18 cellular contexts compared by ENCODE assay signal in genomic region chr1:87513971-87514660, GRCh38.
"Had no signal": no experiment of that assay in that cellular context is flagged by ENCODE, and none has a peak within 500 bp of the region (broad histone marks: within the 10 kb centered on the region; RNA-seq: fewer than 3 reads in every experiment).

No MANE protein-coding gene starts in this region.

- H3K4me1 Mint-ChIP-seq: activated naive CD4-positive, alpha-beta T cell treated with anti-CD3 and anti-CD28 coated beads, Interleukin-2, amount 50 U/mL, for 24 hours; activated T-helper 17 cell treated with anti-CD3 and anti-CD28 coated beads, Interleukin-2, amount 50 U/mL, for 72 hours; immature natural killer cell; memory B cell; T-cell had no signal

- H2AFZ ChIP-seq: parathyroid adenoma had no signal

- H3K27ac Mint-ChIP-seq: activated CD4-positive, alpha-beta T cell treated with anti-CD3 and anti-CD28 coated beads, Interleukin-2, amount 10 ng/mL, durations not matched to agents 24 days and 14 days; activated naive CD4-positive, alpha-beta T cell treated with anti-CD3 and anti-CD28 coated beads, Interleukin-2, amount 50 U/mL, for 24 hours; activated T-helper 17 cell treated with anti-CD3 and anti-CD28 coated beads, Interleukin-2, amount 50 U/mL, for 72 hours; brain; dendritic cell treated with granulocyte-macrophage colony-stimulating factor and Interleukin-4, amounts not matched to agents 40 ng/mL and 50 ng/mL, for 4 days; effector memory CD8-positive, alpha-beta T cell; immature natural killer cell; memory B cell; T-cell had no signal

- ATAC-seq: activated T-helper 17 cell treated with anti-CD3 and anti-CD28 coated beads, Interleukin-2, amount 50 U/mL, for 72 hours; effector memory CD8-positive, alpha-beta T cell; left lobe of liver; T-cell had no signal

- H3K9ac ChIP-seq: parathyroid adenoma had no signal

- H3K79me2 ChIP-seq: parathyroid adenoma had no signal

- H3K4me3 Mint-ChIP-seq: activated CD4-positive, alpha-beta T cell treated with anti-CD3 and anti-CD28 coated beads, Interleukin-2, amount 10 ng/mL, durations not matched to agents 24 days and 14 days; activated naive CD4-positive, alpha-beta T cell treated with anti-CD3 and anti-CD28 coated beads, Interleukin-2, amount 50 U/mL, for 24 hours; activated T-helper 17 cell treated with anti-CD3 and anti-CD28 coated beads, Interleukin-2, amount 50 U/mL, for 72 hours; brain; dendritic cell treated with granulocyte-macrophage colony-stimulating factor and Interleukin-4, amounts not matched to agents 40 ng/mL and 50 ng/mL, for 4 days; effector memory CD8-positive, alpha-beta T cell; immature natural killer cell; memory B cell; T-cell had no signal

- H3K27ac ChIP-seq: parathyroid adenoma, stomach, thoracic aorta had no signal

- H3K4me3 ChIP-seq: stomach, thoracic aorta had no signal

- H3K9me3 Mint-ChIP-seq: activated CD4-positive, alpha-beta T cell treated with anti-CD3 and anti-CD28 coated beads, Interleukin-2, amount 10 ng/mL, durations not matched to agents 24 days and 14 days; activated naive CD4-positive, alpha-beta T cell treated with anti-CD3 and anti-CD28 coated beads, Interleukin-2, amount 50 U/mL, for 24 hours; activated T-helper 17 cell treated with anti-CD3 and anti-CD28 coated beads, Interleukin-2, amount 50 U/mL, for 72 hours; dendritic cell treated with granulocyte-macrophage colony-stimulating factor and Interleukin-4, amounts not matched to agents 40 ng/mL and 50 ng/mL, for 4 days; effector memory CD8-positive, alpha-beta T cell; memory B cell; T-cell had no signal

- H3K36me3 ChIP-seq: stomach, thoracic aorta had no signal

- H3K27me3 ChIP-seq: stomach had no signal

- H3K9me3 ChIP-seq: stomach, thoracic aorta had no signal

- H3K27me3 Mint-ChIP-seq: activated T-helper 17 cell treated with anti-CD3 and anti-CD28 coated beads, Interleukin-2, amount 50 U/mL, for 72 hours; brain; dendritic cell treated with granulocyte-macrophage colony-stimulating factor and Interleukin-4, amounts not matched to agents 40 ng/mL and 50 ng/mL, for 4 days; memory B cell had no signal

- H3K36me3 Mint-ChIP-seq: activated naive CD4-positive, alpha-beta T cell treated with anti-CD3 and anti-CD28 coated beads, Interleukin-2, amount 50 U/mL, for 24 hours; brain; immature natural killer cell; memory B cell; T-cell had no signal

- DNase-seq: activated CD4-positive, alpha-beta T cell treated with anti-CD3 and anti-CD28 coated beads, Interleukin-2, amount 10 ng/mL, durations not matched to agents 24 days and 14 days; activated CD8-positive, alpha-beta memory T cell treated with anti-CD3 and anti-CD28 coated beads for 24 hours; amniotic stem cell; cerebellar nuclear complex; effector memory CD8-positive, alpha-beta T cell; glutamatergic neuron; immature natural killer cell; stimulated activated CD4-positive, alpha-beta T cell treated with anti-CD3 and anti-CD28 coated beads, Interleukin-4, amount 100 ng/mL, for 4 hours; stomach; T-cell had no signal

- H3K4me1 ChIP-seq: parathyroid adenoma had no signal
